In genomic region chr2:86336350-86337234, GRCh38 we compare ENCODE assay signal across 8 cellular contexts. TPM values are rescaled to one million over a fixed set of nuclear protein-coding genes. Genes with fewer than 3 reads are reported as not detected.
A peak's percentile ranks its signal among the peaks of the same experiment; 100 is the strongest.
DNase-seq lines count a peak whose midpoint lies in the region; ATAC-seq and TF ChIP-seq lines count a peak whose summit lies in the region.

No MANE protein-coding gene starts in this region.

- no CpG with 5 or more reads among the region's 51 CpGs for WGBS in mesendoderm (ENCODE audit: extremely low coverage, insufficient coverage, low lambda C conversion rate)

- H3K27me3 ChIP-seq in breast epithelium = peaks cover 0 to 42% of the 10 kb centered on the region in 2 donors
- peaks cover 28% of the 10 kb centered on the region for H3K27me3 ChIP-seq in mesendoderm (ENCODE audit: insufficient read depth, low read length, poor library complexity)

- no peak overlapping the region for H2BK15ac ChIP-seq in mesendoderm (replicated peaks; ENCODE audit: low read depth)

- H3K36me3 ChIP-seq in breast epithelium (no peaks in the 10 kb centered on the region), mesendoderm (ENCODE audit: control insufficient read depth, insufficient read depth, low read length) (no peaks in the 10 kb centered on the region)

- H3K27ac ChIP-seq in breast epithelium (no peak overlapping the region), mesendoderm (ENCODE audit: low read depth, low read length) (no peak overlapping the region)

- peaks cover 0 to 2% of the 10 kb centered on the region in 2 donors for H3K9me3 ChIP-seq in breast epithelium

- H3K4ac ChIP-seq in mesendoderm (ENCODE audit: low read depth, low read length) = no peak overlapping the region

- TF ChIP-seq CTCF in AG10803 (conservative IDR thresholded peaks at IDR 0.05; ENCODE audit: low read length) (no peak), breast epithelium (IDR thresholded peaks at IDR 0.05) (no peak), type B pancreatic cell (conservative IDR thresholded peaks at IDR 0.05) (no peak)

- peak overlapping the region; percentile 7; the same call in 1 of the 2 replicates for H3K4me3 ChIP-seq in AG10803 (ENCODE audit: low read length)
- peak overlapping the region; percentile 50 to 79 (median 54) for H3K4me3 ChIP-seq in breast epithelium
- H3K4me3 ChIP-seq in mesendoderm (ENCODE audit: low read length) = no peak overlapping the region

- no peaks in the 10 kb centered on the region for H3K79me2 ChIP-seq in mesendoderm (ENCODE audit: control insufficient read depth, insufficient read depth, low read length)

- no peak overlapping the region for H2AK5ac ChIP-seq in mesendoderm (ENCODE audit: low read length)

- no peak overlapping the region for H2BK5ac ChIP-seq in mesendoderm (ENCODE audit: low read length)

- H3K23ac ChIP-seq in mesendoderm (ENCODE audit: low read length) = peak overlapping the region; percentile 66

- H3K18ac ChIP-seq in mesendoderm (ENCODE audit: low read length) = peak overlapping the region; percentile 47

- H3K79me1 ChIP-seq in mesendoderm (ENCODE audit: low read length) = no peaks in the 10 kb centered on the region

- no peak overlapping the region for H2BK120ac ChIP-seq in mesendoderm (ENCODE audit: low read depth, low read length)

- no peak for TF ChIP-seq POLR2A in breast epithelium (IDR thresholded peaks at IDR 0.05)

- H3K27me3 Mint-ChIP-seq in type B pancreatic cell = peaks cover 78% of the 10 kb centered on the region

- H3K9ac ChIP-seq in mesendoderm (ENCODE audit: low read length) = peak overlapping the region; percentile 19

- peak overlapping the region; percentile 56 for H3K56ac ChIP-seq in mesendoderm (ENCODE audit: low read length)

- intact Hi-C loops in breast epithelium (cut with DNase I; ENCODE audit: low total_unique reads) = no loop called here

- H3K4me3 Mint-ChIP-seq in type B pancreatic cell = peak overlapping the region; percentile 91

- H3K36me3 Mint-ChIP-seq in type B pancreatic cell = no peaks in the 10 kb centered on the region

- no peak overlapping the region for H4K8ac ChIP-seq in mesendoderm (ENCODE audit: low read depth, low read length)

- peaks cover 12% of the 10 kb centered on the region for H3K4me1 Mint-ChIP-seq in type B pancreatic cell (ENCODE audit: unreplicated experiment)

- no peak for DNase-seq in AG10803 (ENCODE audit: low read depth)
- DNase-seq in breast epithelium (ENCODE audit: low spot score in 2 of 2) = no peak
- DNase-seq in mesendoderm = peak; percentile 22
- DNase-seq in type B pancreatic cell (ENCODE audit: extremely low spot score, unreplicated experiment) = peak; percentile 34

- peak overlapping the region; percentile 62 for H3K4me2 ChIP-seq in mesendoderm (ENCODE audit: low read length)

- H3K4me1 ChIP-seq in breast epithelium = peaks cover 0 to 4% of the 10 kb centered on the region in 2 donors
- no peaks in the 10 kb centered on the region for H3K4me1 ChIP-seq in mesendoderm (ENCODE audit: control insufficient read depth, low read depth, low read length)

- H3K9me3 Mint-ChIP-seq in type B pancreatic cell = peaks cover 9% of the 10 kb centered on the region

- H3K27ac Mint-ChIP-seq in type B pancreatic cell = peak overlapping the region; percentile 93

- no peak overlapping the region for H4K5ac ChIP-seq in mesendoderm (ENCODE audit: low read length)

- ATAC-seq in HG02678 (IDR thresholded peaks at IDR 0.05; ENCODE audit: unreplicated experiment) = peak; percentile 6
- no peak for ATAC-seq in HG03354 (IDR thresholded peaks at IDR 0.05; ENCODE audit: poor library complexity, severe bottlenecking, unreplicated experiment)
- ATAC-seq in HG03159 (IDR thresholded peaks at IDR 0.05; ENCODE audit: unreplicated experiment) = no peak
- ATAC-seq in HG02970 (IDR thresholded peaks at IDR 0.05; ENCODE audit: low FRiP score, unreplicated experiment) = no peak

RNA-seq across cellular contexts. Expression of gene REEP1, which starts 0.8 kb away (rescaled TPM):
- total RNA-seq in breast epithelium (1 to 10 TPM in 2 of 3 donors, under 1 TPM in 1; 0.32 to 3.8 (median 1.3) TPM), type B pancreatic cell (ENCODE audit: low replicate concordance) (6.4 and 14.1 TPM in 2 replicates)
- 0.69 TPM for polyA plus RNA-seq in mesendoderm (2013, experiment 1 of 2)
- polyA plus RNA-seq in mesendoderm (2013, experiment 2 of 2) = 0.77 TPM

Comparison
In these comparisons a context has a peak if more than half of its experiments do, and no peak if none do; other contexts are left out.
1. DNase-seq: peak in mesendoderm (single experiment) and type B pancreatic cell (single experiment); none in AG10803 (single experiment) and breast epithelium (0 of 2).